Comparison of ENCODE assay signal across 23 cellular contexts in the genomic region with DNA sequence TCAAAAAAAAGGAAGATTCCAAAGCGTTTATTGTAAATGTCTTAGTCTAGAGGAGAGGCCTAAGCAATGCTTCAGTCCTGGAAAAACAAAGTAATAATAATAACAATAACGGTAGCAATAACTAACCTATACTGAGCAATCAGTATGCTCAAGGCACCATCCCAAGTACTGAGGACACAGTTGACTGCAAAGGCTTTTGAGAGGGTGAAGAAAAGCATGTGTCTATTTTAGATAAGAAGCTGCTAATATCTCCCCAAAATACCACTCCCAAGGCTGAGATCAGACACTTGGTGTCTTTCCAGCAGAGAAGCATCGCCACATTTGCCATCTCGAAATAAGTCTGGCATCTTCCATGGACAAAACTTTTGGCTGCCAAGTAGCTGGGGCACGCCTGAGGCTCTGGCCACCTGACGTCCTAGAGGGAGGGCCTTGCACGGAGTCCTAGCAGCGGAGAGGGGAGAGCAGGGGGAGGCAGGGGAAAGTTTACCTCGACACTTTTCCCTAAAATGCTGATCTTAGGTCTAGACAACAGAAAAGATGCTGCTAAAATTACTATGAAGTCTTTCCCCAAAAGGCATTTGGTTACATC. TPM values are rescaled to one million over a fixed set of nuclear protein-coding genes. Genes with fewer than 3 reads are reported as not detected.
DNase-seq lines count a peak whose midpoint lies in the region; ATAC-seq and TF ChIP-seq lines count a peak whose summit lies in the region.
"Had no signal": no experiment of that assay in that cellular context is flagged by ENCODE, and none has a peak within 500 bp of the region (broad histone marks: within the 10 kb centered on the region; RNA-seq: fewer than 3 reads in every experiment).

No MANE protein-coding gene starts in this region.

- peak overlapping the region in 1 of 3 donors; percentile 29 for H3K4me3 ChIP-seq in skeletal muscle tissue (ENCODE audit: low read length in 3 of 3)
- H3K4me3 ChIP-seq: GM23248, K562 had no signal

- H3K9me3 Mint-ChIP-seq in brain = no peaks in the 10 kb centered on the region
- H3K9me3 Mint-ChIP-seq in nephron = no peaks in the 10 kb centered on the region
- no peaks in the 10 kb centered on the region for H3K9me3 Mint-ChIP-seq in activated CD4-positive, alpha-beta memory T cell treated with anti-CD3 and anti-CD28 coated beads for 36 hours
- H3K9me3 Mint-ChIP-seq: CD4-positive, alpha-beta T cell had no signal

- no peaks in the 10 kb centered on the region for H3K27me3 ChIP-seq in skeletal muscle tissue (ENCODE audit: control insufficient read depth in 3 of 3, insufficient read depth in 3 of 3, low read length in 3 of 3)

- H3K9me3 ChIP-seq in skeletal muscle tissue (ENCODE audit: control insufficient read depth in 3 of 3, low read length in 3 of 3) = no peaks in the 10 kb centered on the region

- H3K27me3 Mint-ChIP-seq in brain (peaks cover 4% of the 10 kb centered on the region), nephron (ENCODE audit: low read depth) (no peaks in the 10 kb centered on the region)
- peaks cover 2% of the 10 kb centered on the region for H3K27me3 Mint-ChIP-seq in activated CD4-positive, alpha-beta memory T cell treated with anti-CD3 and anti-CD28 coated beads for 36 hours

- POLR2A ChIA-PET in activated CD4-positive, alpha-beta memory T cell treated with anti-CD3 and anti-CD28 coated beads for 36 hours (lab: Charles Lee) = interaction anchor here (0.6 kb wide), 1 partner anchor 1522 kb away, joined by 3 read pairs; no protein-coding TSS in a partner anchor

- H3K4me1 ChIP-seq in skeletal muscle tissue (ENCODE audit: control insufficient read depth in 3 of 3, insufficient read depth in 3 of 3, low read length in 3 of 3) = peaks cover 75 to 82% (median 79%) of the 10 kb centered on the region in 3 donors

- DNase-seq in Right ventricle myocardium superior = no peak
- DNase-seq in Right ventricle myocardium inferior (ENCODE audit: missing footprints) = no peak
- DNase-seq in activated CD4-positive, alpha-beta memory T cell treated with anti-CD3 and anti-CD28 coated beads for 36 hours = no peak
- DNase-seq: 8988T; CD4-positive, alpha-beta T cell; GM23248; H7; Kasumi-1; NCI-H1092 treated with DMSO at 0.1 percent for 48 hours; NCI-H1436; NCI-H187; NCI-H2081 treated with DMSO at 0.1 percent for 48 hours; NCI-H2171; NCI-H226; NCI-H510A; NCI-H69 had no signal

- H3K4me3 Mint-ChIP-seq in brain = no peak overlapping the region
- no peak overlapping the region for H3K4me3 Mint-ChIP-seq in nephron
- no peak overlapping the region for H3K4me3 Mint-ChIP-seq in activated CD4-positive, alpha-beta memory T cell treated with anti-CD3 and anti-CD28 coated beads for 36 hours
- H3K4me3 Mint-ChIP-seq: CD4-positive, alpha-beta T cell had no signal

- H3K4me1 Mint-ChIP-seq in brain = peaks cover 64% of the 10 kb centered on the region
- peaks cover 57% of the 10 kb centered on the region for H3K4me1 Mint-ChIP-seq in nephron
- H3K4me1 Mint-ChIP-seq in activated CD4-positive, alpha-beta memory T cell treated with anti-CD3 and anti-CD28 coated beads for 36 hours (ENCODE audit: low read depth) = no peaks in the 10 kb centered on the region

- peak overlapping the region in 2 of 3 donors; percentile 32 to 74 for H3K9ac ChIP-seq in skeletal muscle tissue (ENCODE audit: low read depth in 1 of 3, low read length in 3 of 3)
- H3K9ac ChIP-seq: GM23248 had no signal

- H3K27ac ChIP-seq in skeletal muscle tissue (ENCODE audit: low read depth, low read length) = peak overlapping the region; percentile 42
- H3K27ac ChIP-seq: GM23248 had no signal

- CTCF ChIA-PET in activated CD4-positive, alpha-beta memory T cell treated with anti-CD3 and anti-CD28 coated beads for 36 hours (lab: Charles Lee) = no interaction called here

- ATAC-seq in Right ventricle myocardium superior (ENCODE audit: poor library complexity) (peak; percentile 27), Right ventricle myocardium inferior (no peak), HG03025 (IDR thresholded peaks at IDR 0.05; ENCODE audit: low FRiP score, unreplicated experiment) (no peak)
- ATAC-seq: HepG2, K562 had no signal

- intact Hi-C loops in Right ventricle myocardium superior (cut with DNase I) = no loop called here
- intact Hi-C loops in Right ventricle myocardium inferior (cut with DNase I) = no loop called here
- intact Hi-C loops in activated CD4-positive, alpha-beta memory T cell treated with anti-CD3 and anti-CD28 coated beads for 36 hours (cut with micrococcal nuclease) = no loop called here

- no peaks in the 10 kb centered on the region for H3K36me3 ChIP-seq in skeletal muscle tissue (ENCODE audit: control insufficient read depth in 3 of 3, insufficient read depth in 3 of 3, low read length in 3 of 3)

- TF ChIP-seq CTCF in brain (conservative IDR thresholded peaks at IDR 0.05) = no peak
- TF ChIP-seq CTCF in nephron (IDR thresholded peaks at IDR 0.05; ENCODE audit: unreplicated experiment in 3 of 3) = no peak

- H3K27ac Mint-ChIP-seq in brain = peak overlapping the region in 4 of 5 experiments; percentile 15 to 76 (median 32)
- H3K27ac Mint-ChIP-seq in nephron = peak overlapping the region in 2 of 3 experiments; percentile 14 to 35
- no peak overlapping the region for H3K27ac Mint-ChIP-seq in activated CD4-positive, alpha-beta memory T cell treated with anti-CD3 and anti-CD28 coated beads for 36 hours
- H3K27ac Mint-ChIP-seq: CD4-positive, alpha-beta T cell had no signal

- peaks cover 5% of the 10 kb centered on the region for H3K36me3 Mint-ChIP-seq in brain
- peaks cover 21% of the 10 kb centered on the region for H3K36me3 Mint-ChIP-seq in nephron (ENCODE audit: low read depth)
- no peaks in the 10 kb centered on the region for H3K36me3 Mint-ChIP-seq in activated CD4-positive, alpha-beta memory T cell treated with anti-CD3 and anti-CD28 coated beads for 36 hours

RNA-seq across cellular contexts. Expression of a gene that starts 39.0 kb away (rescaled TPM):
- total RNA-seq in Right ventricle myocardium superior = 8.4 TPM
- 8.8 TPM for total RNA-seq in Right ventricle myocardium inferior
- 32.7 TPM for polyA plus RNA-seq in brain (ENCODE audit: insufficient read depth, low read depth, low replicate concordance)
- 16.7 TPM for total RNA-seq in skeletal muscle tissue
- total RNA-seq in activated CD4-positive, alpha-beta memory T cell treated with anti-CD3 and anti-CD28 coated beads for 36 hours = not detected
- total RNA-seq: CD4-positive, alpha-beta T cell; HT1080; K562 had no signal
- polyA plus RNA-seq: K562 had no signal
